In genomic region chr15:65761210-65761926, GRCh38 we compare ENCODE assay signal across 15 cellular contexts. TPM values are rescaled to one million over a fixed set of nuclear protein-coding genes. Genes with fewer than 3 reads are reported as not detected.
DNase-seq lines count a peak whose midpoint lies in the region; ATAC-seq and TF ChIP-seq lines count a peak whose summit lies in the region.
"Had no signal": no experiment of that assay in that cellular context is flagged by ENCODE, and none has a peak within 500 bp of the region (broad histone marks: within the 10 kb centered on the region; RNA-seq: fewer than 3 reads in every experiment).

No MANE protein-coding gene starts in this region.

- H3K4me2 ChIP-seq in OCI-LY1 (ENCODE audit: low read length) (peak overlapping the region; percentile 17), MM.1S (ENCODE audit: low read depth, low read length) (no peak overlapping the region)

- no peak for TF ChIP-seq POLR2A in prostate gland (IDR thresholded peaks at IDR 0.05)

- H3F3A ChIP-seq in OCI-LY1 (ENCODE audit: insufficient read depth, low read length), result no peaks in the 10 kb centered on the region
- no peaks in the 10 kb centered on the region for H3F3A ChIP-seq in MM.1S (ENCODE audit: insufficient read depth, low read length)

- H3K4me3 ChIP-seq in OCI-LY1 (ENCODE audit: low read depth, low read length, poor library complexity, severe bottlenecking), result no peak overlapping the region
- H3K4me3 ChIP-seq in MM.1S (ENCODE audit: low read length), result no peak overlapping the region
- H3K4me3 ChIP-seq in prostate gland, result no peak overlapping the region

- intact Hi-C loops in prostate gland (cut with DNase I), result no loop called here

- 94% methylated on average over 2 of the region's 2 CpGs for WGBS in prostate gland

- ATAC-seq in activated T-cell treated with anti-CD3 and anti-CD28 coated beads, Interleukin-2, amount 50 U/mL, for 4 hours, result peak; percentile 37 to 62
- ATAC-seq in stimulated activated naive CD8-positive, alpha-beta T cell treated with anti-CD3 and anti-CD28 coated beads, Interleukin-15, Interleukin-2, amounts not matched to agents 100 U/mL and 50 U/mL, for 24 hours, result peak; percentile 43
- no peak for ATAC-seq in GM21367 (IDR thresholded peaks at IDR 0.05; ENCODE audit: unreplicated experiment)

- H2AFZ ChIP-seq in OCI-LY1 (ENCODE audit: low read length) (no peak overlapping the region), MM.1S (ENCODE audit: low read length) (no peak overlapping the region)

- no peaks in the 10 kb centered on the region for H3K9me3 Mint-ChIP-seq in activated T-cell treated with anti-CD3 and anti-CD28 coated beads, Interleukin-2, amount 50 U/mL, for 4 hours
- no peaks in the 10 kb centered on the region for H3K9me3 Mint-ChIP-seq in activated naive CD8-positive, alpha-beta T cell treated with anti-CD3 and anti-CD28 coated beads for 36 hours

- H3K9ac ChIP-seq in OCI-LY1 (ENCODE audit: low read length) (peak overlapping the region; percentile 38), MM.1S (ENCODE audit: low read length) (no peak overlapping the region)

- TF ChIP-seq CTCF in OCI-LY1 (IDR thresholded peaks at IDR 0.05; ENCODE audit: low read length), result no peak
- no peak for TF ChIP-seq CTCF in MM.1S (IDR thresholded peaks at IDR 0.05; ENCODE audit: low read length)
- TF ChIP-seq CTCF in prostate gland (IDR thresholded peaks at IDR 0.05), result no peak

- H3K79me2 ChIP-seq in OCI-LY1 (ENCODE audit: insufficient read depth, low read length) (peaks cover 44% of the 10 kb centered on the region), MM.1S (ENCODE audit: low read length) (peaks cover 56% of the 10 kb centered on the region)

- peak overlapping the region; percentile 20 for H3K27ac ChIP-seq in OCI-LY1 (ENCODE audit: low read depth, low read length, poor library complexity, severe bottlenecking)
- no peak overlapping the region for H3K27ac ChIP-seq in MM.1S (ENCODE audit: low read length)
- H3K27ac ChIP-seq in prostate gland, result no peak overlapping the region

- no peaks in the 10 kb centered on the region for H3K27me3 Mint-ChIP-seq in activated T-cell treated with anti-CD3 and anti-CD28 coated beads, Interleukin-2, amount 50 U/mL, for 4 hours (ENCODE audit: low read depth)
- no peaks in the 10 kb centered on the region for H3K27me3 Mint-ChIP-seq in activated naive CD8-positive, alpha-beta T cell treated with anti-CD3 and anti-CD28 coated beads for 36 hours

- H3K9me3 ChIP-seq in OCI-LY1 (ENCODE audit: low read length), result no peaks in the 10 kb centered on the region
- no peaks in the 10 kb centered on the region for H3K9me3 ChIP-seq in MM.1S (replicated peaks; ENCODE audit: insufficient read depth, low read length)
- no peaks in the 10 kb centered on the region for H3K9me3 ChIP-seq in prostate gland

- H3K36me3 ChIP-seq in OCI-LY1 (ENCODE audit: insufficient read depth, low read length) (peaks cover 25% of the 10 kb centered on the region), MM.1S (replicated peaks; ENCODE audit: insufficient read depth, low read length) (no peaks in the 10 kb centered on the region), prostate gland (no peaks in the 10 kb centered on the region)

- H3K4me1 ChIP-seq in OCI-LY1 (ENCODE audit: insufficient read depth, low read length, severe bottlenecking) (peaks cover 44% of the 10 kb centered on the region), MM.1S (ENCODE audit: low read length) (no peaks in the 10 kb centered on the region), prostate gland (replicated peaks) (no peaks in the 10 kb centered on the region)

- DNase-seq in activated T-cell treated with anti-CD3 and anti-CD28 coated beads, Interleukin-2, amount 50 U/mL, for 4 hours, result no peak
- DNase-seq in activated T-cell treated with anti-CD3 and anti-CD28 coated beads for 4 hours (no peak), MM.1S (no peak), prostate gland (ENCODE audit: low spot score) (no peak)
- DNase-seq in activated naive CD8-positive, alpha-beta T cell treated with anti-CD3 and anti-CD28 coated beads for 36 hours, result no peak
- no peak for DNase-seq in stimulated activated naive CD8-positive, alpha-beta T cell treated with anti-CD3 and anti-CD28 coated beads, Interleukin-15, Interleukin-2, amounts not matched to agents 100 U/mL and 50 U/mL, for 24 hours
- DNase-seq: foreskin fibroblast, IMR-90, midbrain, NCI-H187 treated with DMSO at 0.1 percent for 48 hours, NCI-H446, retina, Right ventricle myocardium superior had no signal

- H3K27me3 ChIP-seq in OCI-LY1 (ENCODE audit: insufficient read depth, low read length) (no peaks in the 10 kb centered on the region), MM.1S (replicated peaks; ENCODE audit: insufficient read depth, low read length) (no peaks in the 10 kb centered on the region), prostate gland (replicated peaks; ENCODE audit: insufficient read depth) (no peaks in the 10 kb centered on the region)

- H3K9me2 ChIP-seq in OCI-LY1 (ENCODE audit: low read depth, low read length), result no peaks in the 10 kb centered on the region
- H3K9me2 ChIP-seq in MM.1S (replicated peaks; ENCODE audit: insufficient read depth, low read length), result no peaks in the 10 kb centered on the region

- no peaks in the 10 kb centered on the region for H4K20me1 ChIP-seq in OCI-LY1 (ENCODE audit: insufficient read depth, low read length)
- 0 out of 2 replicates have a peak, but pooled peaks cover under 1% of the 10 kb centered on the region for H4K20me1 ChIP-seq in MM.1S (ENCODE audit: insufficient read depth, low read length)

- H3K4me1 Mint-ChIP-seq in activated T-cell treated with anti-CD3 and anti-CD28 coated beads, Interleukin-2, amount 50 U/mL, for 4 hours (ENCODE audit: low read depth), result peaks cover 32% of the 10 kb centered on the region
- peaks cover 33% of the 10 kb centered on the region for H3K4me1 Mint-ChIP-seq in activated naive CD8-positive, alpha-beta T cell treated with anti-CD3 and anti-CD28 coated beads for 36 hours

- H3K36me3 Mint-ChIP-seq in activated T-cell treated with anti-CD3 and anti-CD28 coated beads, Interleukin-2, amount 50 U/mL, for 4 hours (ENCODE audit: insufficient read depth), result peaks cover 18% of the 10 kb centered on the region
- H3K36me3 Mint-ChIP-seq in activated naive CD8-positive, alpha-beta T cell treated with anti-CD3 and anti-CD28 coated beads for 36 hours, result peaks cover 23% of the 10 kb centered on the region

- peak overlapping the region; percentile 51 for H3K27ac Mint-ChIP-seq in activated naive CD8-positive, alpha-beta T cell treated with anti-CD3 and anti-CD28 coated beads for 36 hours

- H3K4me3 Mint-ChIP-seq in activated T-cell treated with anti-CD3 and anti-CD28 coated beads, Interleukin-2, amount 50 U/mL, for 4 hours, result peak overlapping the region; percentile 64
- no peak overlapping the region for H3K4me3 Mint-ChIP-seq in activated naive CD8-positive, alpha-beta T cell treated with anti-CD3 and anti-CD28 coated beads for 36 hours

RNA-seq across cellular contexts. Expression of gene DENND4A, which starts 30.7 kb away (rescaled TPM):
- total RNA-seq in activated T-cell treated with anti-CD3 and anti-CD28 coated beads, Interleukin-2, amount 50 U/mL, for 4 hours, result 10 to 100 TPM; 24.2 to 26.0 (median 25.0) TPM
- total RNA-seq in activated naive CD8-positive, alpha-beta T cell treated with anti-CD3 and anti-CD28 coated beads for 36 hours, result 10 to 100 TPM; 47.6 to 52.2 TPM
- 10 to 100 TPM; 24.5 to 49.6 TPM for total RNA-seq in prostate gland
